ENCODE assay signal across 18 cellular contexts in the genomic region with DNA sequence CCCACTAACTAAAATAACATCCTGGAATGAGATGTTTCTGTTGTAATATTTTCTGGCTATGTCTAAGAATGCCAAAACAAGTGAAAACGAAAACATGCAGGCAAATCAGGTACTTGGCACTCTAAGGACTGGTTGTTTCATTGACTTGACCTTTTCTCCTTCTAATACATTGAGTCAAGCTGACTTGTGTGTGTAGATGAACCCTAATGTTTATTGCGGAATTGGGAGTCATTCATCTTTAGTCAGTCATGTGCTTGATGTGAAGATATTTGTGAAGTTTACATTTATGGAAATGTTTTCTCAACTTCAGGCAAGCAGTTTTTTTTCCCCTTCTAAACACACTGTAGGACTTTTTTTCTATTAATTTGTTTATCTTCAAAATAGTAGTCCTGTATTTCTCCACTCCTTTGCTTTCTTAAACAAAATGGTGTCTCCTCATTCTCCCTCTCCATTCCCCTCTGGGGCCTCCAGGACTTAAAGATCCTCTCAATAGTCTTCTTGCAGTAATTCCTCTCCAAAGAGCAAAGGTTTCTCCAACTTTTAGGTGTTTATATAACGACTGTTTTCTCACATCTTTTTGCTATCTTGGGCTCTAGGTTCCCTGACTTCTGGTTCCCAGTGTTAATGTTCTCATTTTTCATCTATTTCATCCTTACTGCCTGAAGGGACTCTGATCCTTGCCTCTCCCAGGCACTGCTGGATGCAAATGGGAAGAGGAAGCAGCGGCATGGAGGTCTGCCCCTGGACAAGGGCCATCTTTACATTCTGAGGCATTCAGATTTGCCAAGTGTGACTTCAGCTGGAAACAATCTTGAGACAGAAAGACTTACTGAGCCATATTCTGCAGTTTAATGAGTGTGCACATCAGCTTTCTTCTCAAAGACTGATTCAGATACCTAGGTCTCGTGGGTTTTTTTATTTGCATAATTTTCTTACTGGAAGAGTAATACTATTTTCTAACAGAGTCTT.
A peak's percentile ranks its signal among the peaks of the same experiment; 100 is the strongest.
DNase-seq lines count a peak whose midpoint lies in the region; ATAC-seq and TF ChIP-seq lines count a peak whose summit lies in the region.
"Had no signal": no experiment of that assay in that cellular context is flagged by ENCODE, and none has a peak within 500 bp of the region (broad histone marks: within the 10 kb centered on the region; RNA-seq: fewer than 3 reads in every experiment).

No MANE protein-coding gene starts in this region.

- H3K36me3 Mint-ChIP-seq in endothelial cell (ENCODE audit: low read depth, unreplicated experiment): no peaks in the 10 kb centered on the region
- H3K36me3 Mint-ChIP-seq: CD8-positive, alpha-beta memory T cell; type B pancreatic cell had no signal

- H3K27ac Mint-ChIP-seq in endothelial cell (ENCODE audit: unreplicated experiment): no peak overlapping the region
- H3K27ac Mint-ChIP-seq: activated T-helper 2 cell treated with anti-CD3 and anti-CD28 coated beads, Interferon-gamma antibody, Interleukin-2, Interleukin-4, amounts not matched to agents 10 μg/mL and 5 μg/mL and 100 μg/mL, durations not matched to agents 14 hours and 24 hours and 36 hours; CD8-positive, alpha-beta memory T cell; effector memory CD8-positive, alpha-beta T cell; type B pancreatic cell had no signal

- peak overlapping the region; percentile 32; the same call in 1 of the 2 replicates for H2AFZ ChIP-seq in SK-N-SH (ENCODE audit: low read depth)

- peak overlapping the region in 1 of 2 experiments; percentile 21; a peak in 2 of 4 replicates for H3K27ac ChIP-seq in SK-N-SH (ENCODE audit: low read depth in 2 of 2, low read length in 1 of 2)
- H3K27ac ChIP-seq: left lung, right atrium auricular region had no signal

- no peaks in the 10 kb centered on the region for H3K27me3 ChIP-seq in SK-N-SH (ENCODE audit: insufficient read depth)
- H3K27me3 ChIP-seq: left lung, right atrium auricular region had no signal

- H3K4me2 ChIP-seq in SK-N-SH: no peak overlapping the region

- H3K9me3 ChIP-seq in SK-N-SH: no peaks in the 10 kb centered on the region
- H3K9me3 ChIP-seq: left lung had no signal

- intact Hi-C loops in cardiac septum (cut with DNase I): no loop called here

- ATAC-seq in GM18861 (IDR thresholded peaks at IDR 0.05; ENCODE audit: unreplicated experiment): peak; percentile 50
- ATAC-seq: effector memory CD8-positive, alpha-beta T cell; left lung; Right ventricle myocardium inferior had no signal

- no peaks in the 10 kb centered on the region for H3F3A ChIP-seq in SK-N-SH (replicated peaks; ENCODE audit: insufficient read depth)

- no peaks in the 10 kb centered on the region for H3K36me3 ChIP-seq in SK-N-SH (replicated peaks in 1 of 2; ENCODE audit: control insufficient read depth in 1 of 2, insufficient read depth in 2 of 2, low read length in 1 of 2)
- H3K36me3 ChIP-seq: left lung, right atrium auricular region had no signal

- no peaks in the 10 kb centered on the region for H3K9me2 ChIP-seq in SK-N-SH

- TF ChIP-seq EP300 in SK-N-SH (IDR thresholded peaks at IDR 0.05; ENCODE audit: borderline replicate concordance in 1 of 2, low read depth in 1 of 2, low read length in 1 of 2): no peak

- no peak for TF ChIP-seq RAD21 in SK-N-SH (IDR thresholded peaks at IDR 0.05; ENCODE audit: low read length)

- H3K4me3 Mint-ChIP-seq in endothelial cell (ENCODE audit: unreplicated experiment): no peak overlapping the region
- H3K4me3 Mint-ChIP-seq: CD8-positive, alpha-beta memory T cell; effector memory CD8-positive, alpha-beta T cell; type B pancreatic cell had no signal

- H4K20me1 ChIP-seq in SK-N-SH (ENCODE audit: insufficient read depth): no peaks in the 10 kb centered on the region

- H3K4me1 Mint-ChIP-seq in endothelial cell (ENCODE audit: unreplicated experiment): no peaks in the 10 kb centered on the region
- H3K4me1 Mint-ChIP-seq: CD8-positive, alpha-beta memory T cell had no signal

- POLR2A ChIA-PET in SK-N-SH (lab: Yijun Ruan, JAX): no interaction called here

- H3K4me1 ChIP-seq in SK-N-SH (ENCODE audit: control insufficient read depth in 1 of 2, insufficient read depth in 2 of 2, low read depth in 1 of 2, low read length in 1 of 2): no peaks in the 10 kb centered on the region; a peak in 1 of 4 replicates
- H3K4me1 ChIP-seq: left lung, right atrium auricular region had no signal

- CTCF ChIA-PET in SK-N-SH (lab: Yijun Ruan, JAX): no interaction called here

- DNase-seq in SK-N-SH: no peak
- peak; percentile 67 for DNase-seq in fibroblast of mammary gland (ENCODE audit: low read depth)
- peak; percentile 8 for DNase-seq in stromal cell of bone marrow (ENCODE audit: low read depth)
- DNase-seq in endothelial cell (ENCODE audit: low spot score): no peak
- DNase-seq in cardiac septum (ENCODE audit: low spot score): no peak
- DNase-seq in NCI-H187 (lab: John Stamatoyannopoulos, UW): no peak
- DNase-seq: CD8-positive, alpha-beta memory T cell; effector memory CD8-positive, alpha-beta T cell; hypothalamus; left lung; NCI-H1930; NCI-H69; T-helper 9 cell had no signal

- H3K27me3 Mint-ChIP-seq in endothelial cell (ENCODE audit: unreplicated experiment): no peaks in the 10 kb centered on the region
- H3K27me3 Mint-ChIP-seq: effector memory CD8-positive, alpha-beta T cell; type B pancreatic cell had no signal

- H3K79me2 ChIP-seq in SK-N-SH (ENCODE audit: insufficient read depth): no peaks in the 10 kb centered on the region

- H3K9ac ChIP-seq in SK-N-SH: no peak overlapping the region

- no peak overlapping the region for H3K4me3 ChIP-seq in SK-N-SH (ENCODE audit: low read depth in 2 of 2, low read length in 1 of 2)
- H3K4me3 ChIP-seq in fibroblast of mammary gland (ENCODE audit: control insufficient read depth, low read depth, low read length): no peak overlapping the region
- H3K4me3 ChIP-seq: left lung, right atrium auricular region had no signal

- TF ChIP-seq CTCF in SK-N-SH (IDR thresholded peaks at IDR 0.05) (no peak), fibroblast of mammary gland (conservative IDR thresholded peaks at IDR 0.05; ENCODE audit: control insufficient read depth, insufficient read depth, low read depth, low read length) (no peak), endothelial cell (IDR thresholded peaks at IDR 0.05; ENCODE audit: unreplicated experiment) (no peak)

- 13% methylated on average over 5 of the region's 5 CpGs for WGBS in SK-N-SH (ENCODE audit: low lambda C conversion rate)

- H3K9me3 Mint-ChIP-seq in endothelial cell (ENCODE audit: unreplicated experiment): no peaks in the 10 kb centered on the region
- H3K9me3 Mint-ChIP-seq: activated T-helper 2 cell treated with anti-CD3 and anti-CD28 coated beads, Interferon-gamma antibody, Interleukin-2, Interleukin-4, amounts not matched to agents 10 μg/mL and 5 μg/mL and 100 μg/mL, durations not matched to agents 14 hours and 24 hours and 36 hours; effector memory CD8-positive, alpha-beta T cell had no signal

TF ChIP-seq in SK-N-SH, 30 proteins besides CTCF, POLR2A, EP300 and RAD21:
- TF ChIP-seq NRF1 (IDR thresholded peaks at IDR 0.05; ENCODE audit: low read depth, low read length) (no peak), TEAD4 (IDR thresholded peaks at IDR 0.05; ENCODE audit: borderline replicate concordance, insufficient read depth) (no peak), NFIC (IDR thresholded peaks at IDR 0.05; ENCODE audit: borderline replicate concordance) (peak; percentile 68), FOSL2 (IDR thresholded peaks at IDR 0.05; ENCODE audit: borderline replicate concordance, low read depth) (no peak), TCF12 (IDR thresholded peaks at IDR 0.05) (peak; percentile 8; the same call in 1 of the 2 replicates), RCOR1 (IDR thresholded peaks at IDR 0.05; ENCODE audit: low read length) (no peak), MAX (IDR thresholded peaks at IDR 0.05; ENCODE audit: low read depth) (no peak), USF2 (IDR thresholded peaks at IDR 0.05; ENCODE audit: borderline replicate concordance, low read depth, low read length) (no peak), EZH2phosphoT487 (IDR thresholded peaks at IDR 0.05; ENCODE audit: borderline replicate concordance, low read depth) (no peak), ZBTB33 (IDR thresholded peaks at IDR 0.05; ENCODE audit: borderline replicate concordance, low read depth) (no peak)

Comparison
In these comparisons a context has a peak if more than half of its experiments do, and no peak if none do; other contexts are left out.
1. DNase-seq: peak in fibroblast of mammary gland (single experiment) and stromal cell of bone marrow (single experiment); none in SK-N-SH (single experiment), endothelial cell (single experiment), cardiac septum (single experiment) and NCI-H187 (0 of 2).